Comparison of ENCODE assay signal across 10 cellular contexts in genomic region chr15:74978503-74978902, GRCh38. TPM values are rescaled to one million over a fixed set of nuclear protein-coding genes. Genes with fewer than 3 reads are reported as not detected.
A peak's percentile ranks its signal among the peaks of the same experiment; 100 is the strongest.
DNase-seq lines count a peak whose midpoint lies in the region; ATAC-seq and TF ChIP-seq lines count a peak whose summit lies in the region.
"Had no signal": no experiment of that assay in that cellular context is flagged by ENCODE, and none has a peak within 500 bp of the region (broad histone marks: within the 10 kb centered on the region; RNA-seq: fewer than 3 reads in every experiment).

No MANE protein-coding gene starts in this region.

- H3K9me2 ChIP-seq in hepatocyte (replicated peaks; ENCODE audit: insufficient read depth) = no peaks in the 10 kb centered on the region

- peaks cover 10% of the 10 kb centered on the region for H3K27me3 Mint-ChIP-seq in activated CD8-positive, alpha-beta T cell treated with anti-CD3 and anti-CD28 coated beads for 36 hours
- peaks cover 17% of the 10 kb centered on the region for H3K27me3 Mint-ChIP-seq in stimulated activated naive CD8-positive, alpha-beta T cell treated with anti-CD3 and anti-CD28 coated beads, Interleukin-15, amount 100 ng/mL, for 72 hours
- peaks cover 15% of the 10 kb centered on the region for H3K27me3 Mint-ChIP-seq in osteocyte (ENCODE audit: unreplicated experiment)

- CTCF ChIA-PET in activated CD8-positive, alpha-beta T cell treated with anti-CD3 and anti-CD28 coated beads for 36 hours (lab: Charles Lee) = interaction anchor here (0.8 to 2.6 kb wide), 4 partner anchors 23 to 225 kb away, joined by 3 to 13 read pairs (median 4); no protein-coding TSS in a partner anchor

- no peak overlapping the region for H3K27ac Mint-ChIP-seq in activated CD8-positive, alpha-beta T cell treated with anti-CD3 and anti-CD28 coated beads for 36 hours
- no peak overlapping the region for H3K27ac Mint-ChIP-seq in stimulated activated naive CD8-positive, alpha-beta T cell treated with anti-CD3 and anti-CD28 coated beads, Interleukin-15, amount 100 ng/mL, for 72 hours
- H3K27ac Mint-ChIP-seq in osteocyte (ENCODE audit: unreplicated experiment) = no peak overlapping the region

- H3K36me3 ChIP-seq in hepatocyte (replicated peaks; ENCODE audit: insufficient read depth, low read depth) = no peaks in the 10 kb centered on the region

- H3K4me1 Mint-ChIP-seq in activated CD8-positive, alpha-beta T cell treated with anti-CD3 and anti-CD28 coated beads for 36 hours (ENCODE audit: low read depth) = peaks cover 15% of the 10 kb centered on the region
- peaks cover 14% of the 10 kb centered on the region for H3K4me1 Mint-ChIP-seq in stimulated activated naive CD8-positive, alpha-beta T cell treated with anti-CD3 and anti-CD28 coated beads, Interleukin-15, amount 100 ng/mL, for 72 hours
- no peaks in the 10 kb centered on the region for H3K4me1 Mint-ChIP-seq in osteocyte (ENCODE audit: unreplicated experiment)

- no peak for TF ChIP-seq CTCF in activated CD8-positive, alpha-beta T cell treated with anti-CD3 and anti-CD28 coated beads for 36 hours (IDR thresholded peaks at IDR 0.05)
- no peak for TF ChIP-seq CTCF in epithelial cell of esophagus (IDR thresholded peaks at IDR 0.05; ENCODE audit: insufficient read depth, low read depth, low read length, missing control alignments)
- no peak for TF ChIP-seq CTCF in hepatocyte (IDR thresholded peaks at IDR 0.05; ENCODE audit: poor library complexity)
- no peak for TF ChIP-seq CTCF in osteocyte (IDR thresholded peaks at IDR 0.05)

- WGBS in hepatocyte (ENCODE audit: low lambda C conversion rate, missing lambda C conversion rate) = 29% methylated on average over 3 of the region's 3 CpGs

- H3K4me1 ChIP-seq in hepatocyte (ENCODE audit: insufficient read depth) = no peaks in the 10 kb centered on the region

- peak; percentile 55 for DNase-seq in NK-92 treated with Interleukin-12 subunit alpha and Interleukin-12 subunit beta, amount 100 ng/mL, for 24 hours (lab: John Stamatoyannopoulos, UW)
- DNase-seq in NK-92 (lab: John Stamatoyannopoulos, UW; ENCODE audit: unreplicated experiment) (no peak), epithelial cell of esophagus (ENCODE audit: low read depth) (peak; percentile 40), hepatocyte (ENCODE audit: low spot score) (no peak), osteocyte (ENCODE audit: extremely low spot score, unreplicated experiment) (no peak), NCI-H446 (lab: John Stamatoyannopoulos, UW) (no peak)
- DNase-seq in activated CD8-positive, alpha-beta T cell treated with anti-CD3 and anti-CD28 coated beads for 36 hours = peak; percentile 82
- DNase-seq in stimulated activated naive CD8-positive, alpha-beta T cell treated with anti-CD3 and anti-CD28 coated beads, Interleukin-15, amount 100 ng/mL, for 72 hours = no peak
- DNase-seq: AML-193, NCI-H2029 had no signal

- no peak overlapping the region for H2AFZ ChIP-seq in hepatocyte

- POLR2A ChIA-PET in activated CD8-positive, alpha-beta T cell treated with anti-CD3 and anti-CD28 coated beads for 36 hours (lab: Charles Lee) = interaction anchor here (1.0 kb wide), 1 partner anchor 45 kb away, joined by 3 read pairs; the partner anchor contains the start of gene PPCDC

- H4K20me1 ChIP-seq in hepatocyte (ENCODE audit: insufficient read depth, poor library complexity, severe bottlenecking) = no peaks in the 10 kb centered on the region

- no peak overlapping the region for H3K4me3 Mint-ChIP-seq in activated CD8-positive, alpha-beta T cell treated with anti-CD3 and anti-CD28 coated beads for 36 hours
- no peak overlapping the region for H3K4me3 Mint-ChIP-seq in stimulated activated naive CD8-positive, alpha-beta T cell treated with anti-CD3 and anti-CD28 coated beads, Interleukin-15, amount 100 ng/mL, for 72 hours
- H3K4me3 Mint-ChIP-seq in osteocyte (ENCODE audit: unreplicated experiment) = no peak overlapping the region

- H3K4me3 ChIP-seq in epithelial cell of esophagus (ENCODE audit: low read length) (no peak overlapping the region), hepatocyte (no peak overlapping the region)

- no peaks in the 10 kb centered on the region for H3K9me3 ChIP-seq in hepatocyte (ENCODE audit: low read depth)

- no peaks in the 10 kb centered on the region for H3K9me3 Mint-ChIP-seq in activated CD8-positive, alpha-beta T cell treated with anti-CD3 and anti-CD28 coated beads for 36 hours
- H3K9me3 Mint-ChIP-seq in stimulated activated naive CD8-positive, alpha-beta T cell treated with anti-CD3 and anti-CD28 coated beads, Interleukin-15, amount 100 ng/mL, for 72 hours = no peaks in the 10 kb centered on the region
- no peaks in the 10 kb centered on the region for H3K9me3 Mint-ChIP-seq in osteocyte (ENCODE audit: unreplicated experiment)

- no peak overlapping the region for H3K4me2 ChIP-seq in hepatocyte

- no peaks in the 10 kb centered on the region for H3K27me3 ChIP-seq in hepatocyte

- ATAC-seq in activated CD8-positive, alpha-beta T cell treated with anti-CD3 and anti-CD28 coated beads for 36 hours = peak; percentile 89
- ATAC-seq in stimulated activated naive CD8-positive, alpha-beta T cell treated with anti-CD3 and anti-CD28 coated beads, Interleukin-15, amount 100 ng/mL, for 72 hours = peak; percentile 77

- H3K79me2 ChIP-seq in hepatocyte = no peaks in the 10 kb centered on the region

- no peak overlapping the region for H3K27ac ChIP-seq in hepatocyte

- H3K36me3 Mint-ChIP-seq in activated CD8-positive, alpha-beta T cell treated with anti-CD3 and anti-CD28 coated beads for 36 hours (ENCODE audit: low read depth) = no peaks in the 10 kb centered on the region
- no peaks in the 10 kb centered on the region for H3K36me3 Mint-ChIP-seq in osteocyte (ENCODE audit: unreplicated experiment)

- intact Hi-C loops in activated CD8-positive, alpha-beta T cell treated with anti-CD3 and anti-CD28 coated beads for 36 hours (cut with micrococcal nuclease) = no loop called here

RNA-seq across cellular contexts. Expression of gene SCAMP5, which starts 16.9 kb away (rescaled TPM):
- 1 to 10 TPM in 1 of 2 experiments, under 1 TPM in 1; 0.65 to 1.1 TPM for total RNA-seq in activated CD8-positive, alpha-beta T cell treated with anti-CD3 and anti-CD28 coated beads for 36 hours
- total RNA-seq in hepatocyte = 17.8 and 18.8 TPM in 2 replicates
- 7.8 and 10.6 TPM in 2 replicates for polyA plus RNA-seq in hepatocyte
- 23.5 and 24.1 TPM in 2 replicates for total RNA-seq in osteocyte

RNA-seq across cellular contexts. Expression of gene RPP25, which starts 21.9 kb away (rescaled TPM):
- total RNA-seq in activated CD8-positive, alpha-beta T cell treated with anti-CD3 and anti-CD28 coated beads for 36 hours = 1 to 10 TPM; 7.0 to 7.2 TPM
- total RNA-seq in hepatocyte = 22.7 and 23.4 TPM in 2 replicates
- polyA plus RNA-seq in hepatocyte = 60.4 and 65.6 TPM in 2 replicates
- 19.8 and 20.1 TPM in 2 replicates for total RNA-seq in osteocyte

RNA-seq across cellular contexts. Expression of gene COX5A, which starts 40.6 kb away (rescaled TPM):
- 100 to 1,000 TPM; 342 TPM for total RNA-seq in activated CD8-positive, alpha-beta T cell treated with anti-CD3 and anti-CD28 coated beads for 36 hours
- total RNA-seq in hepatocyte (151 and 197 TPM in 2 replicates), osteocyte (152 and 154 TPM in 2 replicates)
- 404 and 449 TPM in 2 replicates for polyA plus RNA-seq in hepatocyte

RNA-seq across cellular contexts. Expression of gene PPCDC, which starts 44.9 kb away (rescaled TPM):
- total RNA-seq in activated CD8-positive, alpha-beta T cell treated with anti-CD3 and anti-CD28 coated beads for 36 hours = 10 to 100 TPM; 25.7 to 26.6 TPM
- total RNA-seq in hepatocyte = 16.4 and 20.8 TPM in 2 replicates
- 17.8 and 21.1 TPM in 2 replicates for polyA plus RNA-seq in hepatocyte
- total RNA-seq in osteocyte = 11.9 and 12.7 TPM in 2 replicates

Comparison
In these comparisons a context has a peak if more than half of its experiments do, and no peak if none do; other contexts are left out.
1. DNase-seq: peak in NK-92 treated with Interleukin-12 subunit alpha and Interleukin-12 subunit beta, amount 100 ng/mL, for 24 hours (single experiment), activated CD8-positive, alpha-beta T cell treated with anti-CD3 and anti-CD28 coated beads for 36 hours (single experiment) and epithelial cell of esophagus (single experiment); none in NK-92 (single experiment), stimulated activated naive CD8-positive, alpha-beta T cell treated with anti-CD3 and anti-CD28 coated beads, Interleukin-15, amount 100 ng/mL, for 72 hours (0 of 2), hepatocyte (single experiment), osteocyte (single experiment) and NCI-H446 (0 of 2).